In the genomic region with DNA sequence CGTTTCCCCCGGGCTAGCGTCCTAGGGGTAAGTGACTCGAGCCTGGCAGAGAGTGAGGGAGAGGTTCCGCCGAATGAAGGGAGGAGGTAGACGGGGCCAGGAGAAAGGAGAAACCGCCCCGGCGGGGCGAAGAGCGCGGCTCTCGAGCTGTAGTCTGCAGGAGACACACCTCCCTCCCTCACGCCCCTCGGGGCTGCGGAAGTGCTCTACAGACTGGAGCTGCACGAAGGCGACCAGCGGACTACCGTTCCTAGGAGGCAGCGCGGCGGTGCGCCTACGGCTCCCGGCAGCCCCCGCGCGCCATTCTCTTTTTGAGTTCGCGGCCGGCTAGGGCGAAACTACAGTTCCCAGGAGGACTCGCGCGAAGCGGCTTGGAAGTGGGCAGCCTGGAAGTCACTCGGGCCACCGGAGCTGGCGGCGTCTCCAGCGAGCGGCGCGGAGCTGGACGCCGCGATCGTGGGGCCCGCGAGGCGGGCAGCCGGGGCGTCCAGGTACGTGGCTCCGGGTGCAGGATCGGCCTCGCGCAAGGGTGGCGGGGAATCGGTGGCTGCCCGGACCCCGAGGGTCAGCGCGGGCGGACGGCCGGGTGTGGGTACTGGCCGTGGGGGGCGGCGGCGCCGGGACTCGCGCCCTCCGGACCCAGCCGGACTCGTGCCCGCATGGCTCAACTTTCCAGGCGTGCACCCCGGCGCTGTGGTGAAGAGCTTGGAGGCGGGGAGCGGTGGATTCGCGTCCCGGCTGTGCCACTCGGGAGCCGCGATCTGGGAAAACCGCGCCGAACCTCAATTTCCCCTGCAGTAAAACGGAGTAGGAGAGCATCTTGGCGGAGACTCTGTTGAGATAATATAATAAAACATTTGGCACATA, we compare ENCODE assay signal across 1 cellular context.
TF ChIP-seq lines count a peak whose summit lies in the region.

A gene with protein sequence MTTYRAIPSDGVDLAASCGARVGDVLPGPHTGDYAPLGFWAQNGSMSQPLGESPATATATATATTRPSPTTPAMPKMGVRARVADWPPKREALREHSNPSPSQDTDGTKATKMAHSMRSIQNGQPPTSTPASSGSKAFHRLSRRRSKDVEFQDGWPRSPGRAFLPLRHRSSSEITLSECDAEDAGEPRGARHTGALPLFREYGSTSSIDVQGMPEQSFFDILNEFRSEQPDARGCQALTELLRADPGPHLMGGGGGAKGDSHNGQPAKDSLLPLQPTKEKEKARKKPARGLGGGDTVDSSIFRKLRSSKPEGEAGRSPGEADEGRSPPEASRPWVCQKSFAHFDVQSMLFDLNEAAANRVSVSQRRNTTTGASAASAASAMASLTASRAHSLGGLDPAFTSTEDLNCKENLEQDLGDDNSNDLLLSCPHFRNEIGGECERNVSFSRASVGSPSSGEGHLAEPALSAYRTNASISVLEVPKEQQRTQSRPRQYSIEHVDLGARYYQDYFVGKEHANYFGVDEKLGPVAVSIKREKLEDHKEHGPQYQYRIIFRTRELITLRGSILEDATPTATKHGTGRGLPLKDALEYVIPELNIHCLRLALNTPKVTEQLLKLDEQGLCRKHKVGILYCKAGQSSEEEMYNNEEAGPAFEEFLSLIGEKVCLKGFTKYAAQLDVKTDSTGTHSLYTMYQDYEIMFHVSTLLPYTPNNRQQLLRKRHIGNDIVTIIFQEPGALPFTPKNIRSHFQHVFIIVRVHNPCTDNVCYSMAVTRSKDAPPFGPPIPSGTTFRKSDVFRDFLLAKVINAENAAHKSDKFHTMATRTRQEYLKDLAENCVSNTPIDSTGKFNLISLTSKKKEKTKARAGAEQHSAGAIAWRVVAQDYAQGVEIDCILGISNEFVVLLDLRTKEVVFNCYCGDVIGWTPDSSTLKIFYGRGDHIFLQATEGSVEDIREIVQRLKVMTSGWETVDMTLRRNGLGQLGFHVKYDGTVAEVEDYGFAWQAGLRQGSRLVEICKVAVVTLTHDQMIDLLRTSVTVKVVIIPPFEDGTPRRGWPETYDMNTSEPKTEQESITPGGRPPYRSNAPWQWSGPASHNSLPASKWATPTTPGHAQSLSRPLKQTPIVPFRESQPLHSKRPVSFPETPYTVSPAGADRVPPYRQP (N-terminal part only) (plus strand): TSS at position 341 of the 867 bp plus-strand sequence. CDS start 174,358 bp downstream, outside the sequence.

TF ChIP-seq in HepG2, 621 proteins besides CTCF, POLR2A, EP300 and RAD21 (continued from another document and continues in another):
- TF ChIP-seq, protein P1, sequence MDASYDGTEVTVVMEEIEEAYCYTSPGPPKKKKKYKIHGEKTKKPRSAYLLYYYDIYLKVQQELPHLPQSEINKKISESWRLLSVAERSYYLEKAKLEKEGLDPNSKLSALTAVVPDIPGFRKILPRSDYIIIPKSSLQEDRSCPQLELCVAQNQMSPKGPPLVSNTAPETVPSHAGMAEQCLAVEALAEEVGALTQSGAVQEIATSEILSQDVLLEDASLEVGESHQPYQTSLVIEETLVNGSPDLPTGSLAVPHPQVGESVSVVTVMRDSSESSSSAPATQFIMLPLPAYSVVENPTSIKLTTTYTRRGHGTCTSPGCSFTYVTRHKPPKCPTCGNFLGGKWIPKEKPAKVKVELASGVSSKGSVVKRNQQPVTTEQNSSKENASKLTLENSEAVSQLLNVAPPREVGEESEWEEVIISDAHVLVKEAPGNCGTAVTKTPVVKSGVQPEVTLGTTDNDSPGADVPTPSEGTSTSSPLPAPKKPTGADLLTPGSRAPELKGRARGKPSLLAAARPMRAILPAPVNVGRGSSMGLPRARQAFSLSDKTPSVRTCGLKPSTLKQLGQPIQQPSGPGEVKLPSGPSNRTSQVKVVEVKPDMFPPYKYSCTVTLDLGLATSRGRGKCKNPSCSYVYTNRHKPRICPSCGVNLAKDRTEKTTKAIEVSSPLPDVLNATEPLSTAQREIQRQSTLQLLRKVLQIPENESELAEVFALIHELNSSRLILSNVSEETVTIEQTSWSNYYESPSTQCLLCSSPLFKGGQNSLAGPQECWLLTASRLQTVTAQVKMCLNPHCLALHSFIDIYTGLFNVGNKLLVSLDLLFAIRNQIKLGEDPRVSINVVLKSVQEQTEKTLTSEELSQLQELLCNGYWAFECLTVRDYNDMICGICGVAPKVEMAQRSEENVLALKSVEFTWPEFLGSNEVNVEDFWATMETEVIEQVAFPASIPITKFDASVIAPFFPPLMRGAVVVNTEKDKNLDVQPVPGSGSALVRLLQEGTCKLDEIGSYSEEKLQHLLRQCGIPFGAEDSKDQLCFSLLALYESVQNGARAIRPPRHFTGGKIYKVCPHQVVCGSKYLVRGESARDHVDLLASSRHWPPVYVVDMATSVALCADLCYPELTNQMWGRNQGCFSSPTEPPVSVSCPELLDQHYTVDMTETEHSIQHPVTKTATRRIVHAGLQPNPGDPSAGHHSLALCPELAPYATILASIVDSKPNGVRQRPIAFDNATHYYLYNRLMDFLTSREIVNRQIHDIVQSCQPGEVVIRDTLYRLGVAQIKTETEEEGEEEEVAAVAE (CRISPR knock-in tag; IDR thresholded peaks at IDR 0.05; ENCODE audit: borderline replicate concordance), result no peak
- TF ChIP-seq CHD2 (IDR thresholded peaks at IDR 0.05; ENCODE audit: low read depth, low read length) (peak; percentile 46; the same call in 1 of the 2 replicates), SALL1 (CRISPR knock-in tag; IDR thresholded peaks at IDR 0.05) (peak; percentile 74), EEA1 (CRISPR knock-in tag; IDR thresholded peaks at IDR 0.05; ENCODE audit: borderline replicate concordance) (peak; percentile 57; the same call in 1 of the 2 replicates), NFKB2 (CRISPR knock-in tag; IDR thresholded peaks at IDR 0.05; ENCODE audit: borderline replicate concordance) (peak; percentile 19; the same call in 1 of the 2 replicates), MATR3 (CRISPR knock-in tag; IDR thresholded peaks at IDR 0.05) (no peak), ISL2 (CRISPR knock-in tag; IDR thresholded peaks at IDR 0.05) (peak; percentile 24; the same call in 1 of the 2 replicates), ZNF768 (CRISPR knock-in tag; IDR thresholded peaks at IDR 0.05) (peak; percentile 43; the same call in 1 of the 2 replicates), ZSCAN21 (CRISPR knock-in tag; IDR thresholded peaks at IDR 0.05; ENCODE audit: borderline replicate concordance) (peak; percentile 82; the same call in 1 of the 2 replicates), ZNF720 (CRISPR knock-in tag; IDR thresholded peaks at IDR 0.05) (no peak)
- TF ChIP-seq, protein P2, sequence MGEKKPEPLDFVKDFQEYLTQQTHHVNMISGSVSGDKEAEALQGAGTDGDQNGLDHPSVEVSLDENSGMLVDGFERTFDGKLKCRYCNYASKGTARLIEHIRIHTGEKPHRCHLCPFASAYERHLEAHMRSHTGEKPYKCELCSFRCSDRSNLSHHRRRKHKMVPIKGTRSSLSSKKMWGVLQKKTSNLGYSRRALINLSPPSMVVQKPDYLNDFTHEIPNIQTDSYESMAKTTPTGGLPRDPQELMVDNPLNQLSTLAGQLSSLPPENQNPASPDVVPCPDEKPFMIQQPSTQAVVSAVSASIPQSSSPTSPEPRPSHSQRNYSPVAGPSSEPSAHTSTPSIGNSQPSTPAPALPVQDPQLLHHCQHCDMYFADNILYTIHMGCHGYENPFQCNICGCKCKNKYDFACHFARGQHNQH (CRISPR knock-in tag; IDR thresholded peaks at IDR 0.05), result peak; percentile 55; the same call in 1 of the 2 replicates
- TF ChIP-seq, protein P3, sequence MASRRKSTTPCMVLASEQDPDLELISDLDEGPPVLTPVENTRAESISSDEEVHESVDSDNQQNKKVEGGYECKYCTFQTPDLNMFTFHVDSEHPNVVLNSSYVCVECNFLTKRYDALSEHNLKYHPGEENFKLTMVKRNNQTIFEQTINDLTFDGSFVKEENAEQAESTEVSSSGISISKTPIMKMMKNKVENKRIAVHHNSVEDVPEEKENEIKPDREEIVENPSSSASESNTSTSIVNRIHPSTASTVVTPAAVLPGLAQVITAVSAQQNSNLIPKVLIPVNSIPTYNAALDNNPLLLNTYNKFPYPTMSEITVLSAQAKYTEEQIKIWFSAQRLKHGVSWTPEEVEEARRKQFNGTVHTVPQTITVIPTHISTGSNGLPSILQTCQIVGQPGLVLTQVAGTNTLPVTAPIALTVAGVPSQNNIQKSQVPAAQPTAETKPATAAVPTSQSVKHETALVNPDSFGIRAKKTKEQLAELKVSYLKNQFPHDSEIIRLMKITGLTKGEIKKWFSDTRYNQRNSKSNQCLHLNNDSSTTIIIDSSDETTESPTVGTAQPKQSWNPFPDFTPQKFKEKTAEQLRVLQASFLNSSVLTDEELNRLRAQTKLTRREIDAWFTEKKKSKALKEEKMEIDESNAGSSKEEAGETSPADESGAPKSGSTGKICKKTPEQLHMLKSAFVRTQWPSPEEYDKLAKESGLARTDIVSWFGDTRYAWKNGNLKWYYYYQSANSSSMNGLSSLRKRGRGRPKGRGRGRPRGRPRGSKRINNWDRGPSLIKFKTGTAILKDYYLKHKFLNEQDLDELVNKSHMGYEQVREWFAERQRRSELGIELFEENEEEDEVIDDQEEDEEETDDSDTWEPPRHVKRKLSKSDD (CRISPR knock-in tag; IDR thresholded peaks at IDR 0.05; ENCODE audit: low read depth), result 0 out of 2 replicates have a peak, but pooled peaks have one; percentile 43
- TF ChIP-seq, protein P4, sequence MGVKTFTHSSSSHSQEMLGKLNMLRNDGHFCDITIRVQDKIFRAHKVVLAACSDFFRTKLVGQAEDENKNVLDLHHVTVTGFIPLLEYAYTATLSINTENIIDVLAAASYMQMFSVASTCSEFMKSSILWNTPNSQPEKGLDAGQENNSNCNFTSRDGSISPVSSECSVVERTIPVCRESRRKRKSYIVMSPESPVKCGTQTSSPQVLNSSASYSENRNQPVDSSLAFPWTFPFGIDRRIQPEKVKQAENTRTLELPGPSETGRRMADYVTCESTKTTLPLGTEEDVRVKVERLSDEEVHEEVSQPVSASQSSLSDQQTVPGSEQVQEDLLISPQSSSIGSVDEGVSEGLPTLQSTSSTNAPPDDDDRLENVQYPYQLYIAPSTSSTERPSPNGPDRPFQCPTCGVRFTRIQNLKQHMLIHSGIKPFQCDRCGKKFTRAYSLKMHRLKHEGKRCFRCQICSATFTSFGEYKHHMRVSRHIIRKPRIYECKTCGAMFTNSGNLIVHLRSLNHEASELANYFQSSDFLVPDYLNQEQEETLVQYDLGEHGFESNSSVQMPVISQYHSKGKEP (CRISPR knock-in tag; IDR thresholded peaks at IDR 0.05), result no peak
- TF ChIP-seq, protein P5, sequence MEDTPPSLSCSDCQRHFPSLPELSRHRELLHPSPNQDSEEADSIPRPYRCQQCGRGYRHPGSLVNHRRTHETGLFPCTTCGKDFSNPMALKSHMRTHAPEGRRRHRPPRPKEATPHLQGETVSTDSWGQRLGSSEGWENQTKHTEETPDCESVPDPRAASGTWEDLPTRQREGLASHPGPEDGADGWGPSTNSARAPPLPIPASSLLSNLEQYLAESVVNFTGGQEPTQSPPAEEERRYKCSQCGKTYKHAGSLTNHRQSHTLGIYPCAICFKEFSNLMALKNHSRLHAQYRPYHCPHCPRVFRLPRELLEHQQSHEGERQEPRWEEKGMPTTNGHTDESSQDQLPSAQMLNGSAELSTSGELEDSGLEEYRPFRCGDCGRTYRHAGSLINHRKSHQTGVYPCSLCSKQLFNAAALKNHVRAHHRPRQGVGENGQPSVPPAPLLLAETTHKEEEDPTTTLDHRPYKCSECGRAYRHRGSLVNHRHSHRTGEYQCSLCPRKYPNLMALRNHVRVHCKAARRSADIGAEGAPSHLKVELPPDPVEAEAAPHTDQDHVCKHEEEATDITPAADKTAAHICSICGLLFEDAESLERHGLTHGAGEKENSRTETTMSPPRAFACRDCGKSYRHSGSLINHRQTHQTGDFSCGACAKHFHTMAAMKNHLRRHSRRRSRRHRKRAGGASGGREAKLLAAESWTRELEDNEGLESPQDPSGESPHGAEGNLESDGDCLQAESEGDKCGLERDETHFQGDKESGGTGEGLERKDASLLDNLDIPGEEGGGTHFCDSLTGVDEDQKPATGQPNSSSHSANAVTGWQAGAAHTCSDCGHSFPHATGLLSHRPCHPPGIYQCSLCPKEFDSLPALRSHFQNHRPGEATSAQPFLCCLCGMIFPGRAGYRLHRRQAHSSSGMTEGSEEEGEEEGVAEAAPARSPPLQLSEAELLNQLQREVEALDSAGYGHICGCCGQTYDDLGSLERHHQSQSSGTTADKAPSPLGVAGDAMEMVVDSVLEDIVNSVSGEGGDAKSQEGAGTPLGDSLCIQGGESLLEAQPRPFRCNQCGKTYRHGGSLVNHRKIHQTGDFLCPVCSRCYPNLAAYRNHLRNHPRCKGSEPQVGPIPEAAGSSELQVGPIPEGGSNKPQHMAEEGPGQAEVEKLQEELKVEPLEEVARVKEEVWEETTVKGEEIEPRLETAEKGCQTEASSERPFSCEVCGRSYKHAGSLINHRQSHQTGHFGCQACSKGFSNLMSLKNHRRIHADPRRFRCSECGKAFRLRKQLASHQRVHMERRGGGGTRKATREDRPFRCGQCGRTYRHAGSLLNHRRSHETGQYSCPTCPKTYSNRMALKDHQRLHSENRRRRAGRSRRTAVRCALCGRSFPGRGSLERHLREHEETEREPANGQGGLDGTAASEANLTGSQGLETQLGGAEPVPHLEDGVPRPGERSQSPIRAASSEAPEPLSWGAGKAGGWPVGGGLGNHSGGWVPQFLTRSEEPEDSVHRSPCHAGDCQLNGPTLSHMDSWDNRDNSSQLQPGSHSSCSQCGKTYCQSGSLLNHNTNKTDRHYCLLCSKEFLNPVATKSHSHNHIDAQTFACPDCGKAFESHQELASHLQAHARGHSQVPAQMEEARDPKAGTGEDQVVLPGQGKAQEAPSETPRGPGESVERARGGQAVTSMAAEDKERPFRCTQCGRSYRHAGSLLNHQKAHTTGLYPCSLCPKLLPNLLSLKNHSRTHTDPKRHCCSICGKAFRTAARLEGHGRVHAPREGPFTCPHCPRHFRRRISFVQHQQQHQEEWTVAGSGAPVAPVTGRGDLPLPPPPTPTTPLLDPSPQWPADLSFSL (CRISPR knock-in tag; IDR thresholded peaks at IDR 0.05), result no peak
- TF ChIP-seq, protein P6, sequence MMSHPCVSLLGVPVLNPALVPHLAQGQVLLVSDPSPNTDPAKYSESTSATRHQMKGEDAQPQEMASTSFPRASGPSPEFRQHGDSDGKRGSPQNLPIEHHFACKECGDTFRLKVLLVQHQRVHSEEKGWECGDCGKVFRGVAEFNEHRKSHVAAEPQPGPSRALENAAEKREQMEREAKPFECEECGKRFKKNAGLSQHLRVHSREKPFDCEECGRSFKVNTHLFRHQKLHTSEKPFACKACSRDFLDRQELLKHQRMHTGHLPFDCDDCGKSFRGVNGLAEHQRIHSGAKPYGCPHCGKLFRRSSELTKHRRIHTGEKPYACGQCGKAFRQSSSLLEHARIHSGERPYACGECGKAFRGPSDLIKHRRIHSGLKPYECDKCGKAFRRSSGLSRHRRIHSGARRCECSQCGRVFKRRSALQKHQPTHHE (CRISPR knock-in tag; IDR thresholded peaks at IDR 0.05; ENCODE audit: borderline replicate concordance), result 0 out of 2 replicates have a peak, but pooled peaks have one; percentile 20
- TF ChIP-seq, protein P7, sequence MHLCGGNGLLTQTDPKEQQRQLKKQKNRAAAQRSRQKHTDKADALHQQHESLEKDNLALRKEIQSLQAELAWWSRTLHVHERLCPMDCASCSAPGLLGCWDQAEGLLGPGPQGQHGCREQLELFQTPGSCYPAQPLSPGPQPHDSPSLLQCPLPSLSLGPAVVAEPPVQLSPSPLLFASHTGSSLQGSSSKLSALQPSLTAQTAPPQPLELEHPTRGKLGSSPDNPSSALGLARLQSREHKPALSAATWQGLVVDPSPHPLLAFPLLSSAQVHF (CRISPR knock-in tag; IDR thresholded peaks at IDR 0.05), result peak; percentile 54; the same call in 1 of the 2 replicates
